Comparison of ENCODE assay signal across 14 cellular contexts in genomic region chr15:68354923-68355322, GRCh38.
A peak's percentile ranks its signal among the peaks of the same experiment; 100 is the strongest.
DNase-seq lines count a peak whose midpoint lies in the region; ATAC-seq, FAIRE-seq and TF ChIP-seq lines count a peak whose summit lies in the region.
"Had no signal": no experiment of that assay in that cellular context is flagged by ENCODE, and none has a peak within 500 bp of the region (broad histone marks: within the 10 kb centered on the region; RNA-seq: fewer than 3 reads in every experiment).

No MANE protein-coding gene starts in this region.

- H3K27ac ChIP-seq in vagina (peak overlapping the region; percentile 4), kidney (ENCODE audit: low read depth in 2 of 2, low read length in 2 of 2) (no peak overlapping the region)
- H3K27ac ChIP-seq: colonic mucosa had no signal

- peaks cover 0 to 5% of the 10 kb centered on the region in 2 donors for H3K36me3 ChIP-seq in vagina
- no peaks in the 10 kb centered on the region for H3K36me3 ChIP-seq in kidney (ENCODE audit: control insufficient read depth in 1 of 2, insufficient read depth in 2 of 2, low read length in 2 of 2)
- H3K36me3 ChIP-seq: colonic mucosa had no signal

- TF ChIP-seq CTCF in vagina (IDR thresholded peaks at IDR 0.05): no peak
- TF ChIP-seq CTCF in kidney (IDR thresholded peaks at IDR 0.05; ENCODE audit: borderline replicate concordance, extremely low read depth, insufficient read depth): no peak

- no peak for FAIRE-seq in kidney (lab: Jason Lieb, UNC)

- TF ChIP-seq POLR2A in vagina (IDR thresholded peaks at IDR 0.05): no peak

- H3K27me3 ChIP-seq in vagina: no peaks in the 10 kb centered on the region
- H3K27me3 ChIP-seq: colonic mucosa had no signal

- no peaks in the 10 kb centered on the region for H3K9me3 ChIP-seq in vagina
- no peaks in the 10 kb centered on the region for H3K9me3 ChIP-seq in kidney (ENCODE audit: control insufficient read depth in 1 of 2, low read length in 2 of 2)
- H3K9me3 ChIP-seq: colonic mucosa had no signal

- H3K9ac ChIP-seq in kidney (ENCODE audit: low read length in 2 of 2): no peak overlapping the region

- H3K4me1 ChIP-seq in vagina (peaks cover 24% of the 10 kb centered on the region), kidney (ENCODE audit: control insufficient read depth in 1 of 2, insufficient read depth in 1 of 2, low read depth in 1 of 2, low read length in 2 of 2) (no peaks in the 10 kb centered on the region)
- H3K4me1 ChIP-seq: colonic mucosa had no signal

- DNase-seq in stimulated activated CD4-positive, alpha-beta T cell treated with anti-CD3 and anti-CD28 coated beads, Interleukin-15, amount 100 ng/mL, for 24 hours: peak; percentile 10
- DNase-seq in stimulated activated CD4-positive, alpha-beta T cell treated with anti-CD3 and anti-CD28 coated beads, Interleukin-4, amount 100 ng/mL, for 24 hours: no peak
- DNase-seq in T1000 (lab: John Stamatoyannopoulos, UW): peak; percentile 69
- peak; percentile 64 for DNase-seq in fibroblast of peridontal ligament (ENCODE audit: extremely low read depth)
- no peak for DNase-seq in vagina (ENCODE audit: extremely low spot score in 2 of 2)
- DNase-seq in superior temporal gyrus (ENCODE audit: extremely low spot score): no peak
- no peak for DNase-seq in kidney
- DNase-seq: CD4-positive, CD25-positive, alpha-beta regulatory T cell; colonic mucosa; H7; immature natural killer cell; NK-92 treated with Interleukin-12 subunit alpha and Interleukin-12 subunit beta, amount 100 ng/mL, for 24 hours; right cardiac atrium had no signal

- ATAC-seq in HG03108 (IDR thresholded peaks at IDR 0.05; ENCODE audit: unreplicated experiment): no peak
- ATAC-seq: right cardiac atrium had no signal

- no peak overlapping the region for H3K4me3 ChIP-seq in vagina
- H3K4me3 ChIP-seq in kidney (ENCODE audit: low read length in 2 of 2): no peak overlapping the region
- H3K4me3 ChIP-seq: colonic mucosa had no signal

- intact Hi-C loops in vagina (cut with DNase I): no loop called here
- intact Hi-C loops in kidney (cut with DNase I): no loop called here

Comparison
In these comparisons a context has a peak if more than half of its experiments do, and no peak if none do; other contexts are left out.
1. DNase-seq: peak in stimulated activated CD4-positive, alpha-beta T cell treated with anti-CD3 and anti-CD28 coated beads, Interleukin-15, amount 100 ng/mL, for 24 hours (single experiment), T1000 (single experiment) and fibroblast of peridontal ligament (single experiment); none in stimulated activated CD4-positive, alpha-beta T cell treated with anti-CD3 and anti-CD28 coated beads, Interleukin-4, amount 100 ng/mL, for 24 hours (single experiment), vagina (0 of 2), superior temporal gyrus (single experiment) and kidney (single experiment).